18 cellular contexts compared by ENCODE assay signal in genomic region chr2:237861875-237862527, GRCh38. TPM values are rescaled to one million over a fixed set of nuclear protein-coding genes. Genes with fewer than 3 reads are reported as not detected.
A peak's percentile ranks its signal among the peaks of the same experiment; 100 is the strongest.
DNase-seq lines count a peak whose midpoint lies in the region; ATAC-seq and TF ChIP-seq lines count a peak whose summit lies in the region.
"Had no signal": no experiment of that assay in that cellular context is flagged by ENCODE, and none has a peak within 500 bp of the region (broad histone marks: within the 10 kb centered on the region; RNA-seq: fewer than 3 reads in every experiment).

No MANE protein-coding gene starts in this region.

- H3K27ac ChIP-seq in SK-N-MC (peak overlapping the region; percentile 44), stomach (peak overlapping the region in 3 of 5 donors; percentile 83 to 93 (median 91))
- H3K27ac ChIP-seq: skin epidermis had no signal

- no peak for ATAC-seq in GM18858 (IDR thresholded peaks at IDR 0.05; ENCODE audit: unreplicated experiment)
- ATAC-seq: stimulated activated naive B cell treated with anti-CD40 and anti-IgM and Interleukin-4, amounts not matched to agents 10 μg/mL and 1 μg/mL and 100 μg/mL, for 72 hours had no signal

- 54 to 65% (median 60%) methylated on average over 11 of the region's 11 CpGs for WGBS in stomach, 5 donors

- peaks cover 12% of the 10 kb centered on the region for H3K4me1 Mint-ChIP-seq in T-helper 2 cell treated with Interferon-gamma antibody and Interleukin-4, amounts not matched to agents 5 μg/mL and 100 μg/mL, for 36 hours (ENCODE audit: low read depth)

- no peak overlapping the region for H3K27ac Mint-ChIP-seq in T-helper 2 cell treated with Interferon-gamma antibody and Interleukin-4, amounts not matched to agents 5 μg/mL and 100 μg/mL, for 36 hours
- H3K27ac Mint-ChIP-seq: endodermal cell; stimulated activated naive B cell treated with anti-CD40 and anti-IgM and Interleukin-4, amounts not matched to agents 10 μg/mL and 1 μg/mL and 100 μg/mL, for 72 hours had no signal

- DNase-seq in H7 (peak; percentile 18), SK-N-MC (ENCODE audit: low read depth, low spot score) (no peak), islet precursor cell (peak; percentile 36), stomach (no peak), T-helper 2 cell (no peak), cerebellar nuclear complex (lab: John Stamatoyannopoulos, UW) (no peak)
- no peak for DNase-seq in T-helper 2 cell treated with Interferon-gamma antibody and Interleukin-4, amounts not matched to agents 5 μg/mL and 100 μg/mL, for 36 hours (ENCODE audit: low spot score)
- DNase-seq: activated gamma-delta T cell; CD4-positive, CD25-positive, alpha-beta regulatory T cell; endodermal cell; foreskin melanocyte; mesendoderm; NCI-H1694; OCI-M1; stimulated activated naive B cell treated with anti-CD40 and anti-IgM and Interleukin-4, amounts not matched to agents 10 μg/mL and 1 μg/mL and 100 μg/mL, for 72 hours had no signal

- intact Hi-C loops in stomach (cut with DNase I; ENCODE audit: low total_unique reads), result no loop called here

- no peak for TF ChIP-seq POLR2A in stomach (IDR thresholded peaks at IDR 0.05)

- H3K4me1 ChIP-seq in stomach, result peaks cover 39 to 86% (median 56%) of the 10 kb centered on the region in 4 donors

- peaks cover 47% of the 10 kb centered on the region for H3K27me3 Mint-ChIP-seq in T-helper 2 cell treated with Interferon-gamma antibody and Interleukin-4, amounts not matched to agents 5 μg/mL and 100 μg/mL, for 36 hours (ENCODE audit: low read depth)

- no peak overlapping the region for H3K4me3 Mint-ChIP-seq in T-helper 2 cell treated with Interferon-gamma antibody and Interleukin-4, amounts not matched to agents 5 μg/mL and 100 μg/mL, for 36 hours
- H3K4me3 Mint-ChIP-seq: CD4-positive, CD25-positive, alpha-beta regulatory T cell; endodermal cell; stimulated activated naive B cell treated with anti-CD40 and anti-IgM and Interleukin-4, amounts not matched to agents 10 μg/mL and 1 μg/mL and 100 μg/mL, for 72 hours had no signal

- H3K27me3 ChIP-seq in H7 (ENCODE audit: control insufficient read depth, insufficient read depth, low read length), result peaks cover 18% of the 10 kb centered on the region
- peaks cover 0 to 36% (median 7%) of the 10 kb centered on the region in 3 donors for H3K27me3 ChIP-seq in stomach

- no peak for TF ChIP-seq EP300 in stomach (IDR thresholded peaks at IDR 0.05)

- TF ChIP-seq CTCF in stomach (IDR thresholded peaks at IDR 0.05), result no peak

- no peaks in the 10 kb centered on the region for H3K9me3 ChIP-seq in SK-N-MC (ENCODE audit: low read depth, low read length)
- no peaks in the 10 kb centered on the region for H3K9me3 ChIP-seq in stomach

- H3K9me3 Mint-ChIP-seq in T-helper 2 cell treated with Interferon-gamma antibody and Interleukin-4, amounts not matched to agents 5 μg/mL and 100 μg/mL, for 36 hours, result no peaks in the 10 kb centered on the region
- H3K9me3 Mint-ChIP-seq: endodermal cell; stimulated activated naive B cell treated with anti-CD40 and anti-IgM and Interleukin-4, amounts not matched to agents 10 μg/mL and 1 μg/mL and 100 μg/mL, for 72 hours had no signal

- H3K4me3 ChIP-seq in H7 (ENCODE audit: insufficient read depth, low read depth, low read length), result no peak overlapping the region
- peak overlapping the region; percentile 96 for H3K4me3 ChIP-seq in SK-N-MC
- H3K4me3 ChIP-seq in stomach, result peak overlapping the region in 3 of 4 donors; percentile 60 to 67 (median 62)
- H3K4me3 ChIP-seq: skin epidermis had no signal

- no peaks in the 10 kb centered on the region for H3K36me3 ChIP-seq in H7 (replicated peaks; ENCODE audit: control insufficient read depth, insufficient read depth, low read length)
- no peaks in the 10 kb centered on the region for H3K36me3 ChIP-seq in SK-N-MC (ENCODE audit: insufficient read depth, low read length)
- H3K36me3 ChIP-seq in stomach, result no peaks in the 10 kb centered on the region

- no peak overlapping the region for H3K9ac ChIP-seq in SK-N-MC (ENCODE audit: insufficient read length)

- H3K36me3 Mint-ChIP-seq in T-helper 2 cell treated with Interferon-gamma antibody and Interleukin-4, amounts not matched to agents 5 μg/mL and 100 μg/mL, for 36 hours (ENCODE audit: low read depth), result peaks cover 4% of the 10 kb centered on the region
- H3K36me3 Mint-ChIP-seq: brain; CD4-positive, CD25-positive, alpha-beta regulatory T cell; stimulated activated naive B cell treated with anti-CD40 and anti-IgM and Interleukin-4, amounts not matched to agents 10 μg/mL and 1 μg/mL and 100 μg/mL, for 72 hours had no signal

RNA-seq across cellular contexts. Expression of gene RAMP1, which starts 2.6 kb away (rescaled TPM):
- total RNA-seq in H7 (2014; rRNA removed; shearing (Covaris generic)), result 0.17 and 0.78 TPM in 2 replicates
- 100 to 1,000 TPM in 1 of 5 donors, 10 to 100 TPM in 3, under 1 TPM in 1; 0.87 to 113 (median 31.4) TPM for total RNA-seq in stomach
- 100 to 1,000 TPM in 1 of 3 donors, 10 to 100 TPM in 2; 14.1 to 101 (median 32.3) TPM for polyA plus RNA-seq in stomach
- total RNA-seq: CD4-positive, CD25-positive, alpha-beta regulatory T cell had no signal

Comparison
In these comparisons a context has a peak if more than half of its experiments do, and no peak if none do; other contexts are left out.
1. DNase-seq: peak in H7 (single experiment) and islet precursor cell (single experiment); none in SK-N-MC (single experiment), stomach (single experiment), T-helper 2 cell (0 of 5), cerebellar nuclear complex (0 of 2) and T-helper 2 cell treated with Interferon-gamma antibody and Interleukin-4, amounts not matched to agents 5 μg/mL and 100 μg/mL, for 36 hours (single experiment).